Comparison of ENCODE assay signal across 21 cellular contexts in genomic region chr14:89797148-89797547, GRCh38.
"Had no signal": no experiment of that assay in that cellular context is flagged by ENCODE, and none has a peak within 500 bp of the region (broad histone marks: within the 10 kb centered on the region; RNA-seq: fewer than 3 reads in every experiment).

No MANE protein-coding gene starts in this region.

- DNase-seq: effector memory CD4-positive, alpha-beta T cell; heart left ventricle; hippocampal formation; left colon; left ventricle myocardium superior; mesenchymal stem cell; midbrain; naive B cell; occipital lobe; pancreas; right cardiac atrium; stimulated activated CD4-positive, alpha-beta T cell treated with anti-CD3 and anti-CD28 coated beads, Interleukin-2, amount 100 ng/mL, for 48 hours; stimulated activated naive CD4-positive, alpha-beta T cell treated with Interleukin-2 at 50 U/mL for 16 hours; trophoblast cell had no signal

- FAIRE-seq: endometrium, frontal cortex, pancreas had no signal

- H3K4me2 ChIP-seq: smooth muscle cell had no signal

- H3K4me3 Mint-ChIP-seq: naive B cell, nephron had no signal

- H3K9me3 Mint-ChIP-seq: naive B cell, nephron had no signal

- H3K27me3 Mint-ChIP-seq: naive B cell, progenitor cell of endocrine pancreas had no signal

- H3K27ac ChIP-seq: heart left ventricle, pancreas had no signal

- H3K4me1 Mint-ChIP-seq: naive B cell had no signal

- H3K36me3 ChIP-seq: heart left ventricle, pancreas had no signal

- H3K27me3 ChIP-seq: heart left ventricle, pancreas had no signal

- H3K4me1 ChIP-seq: pancreas had no signal

- H3K4me3 ChIP-seq: heart left ventricle, lung, pancreas, smooth muscle cell had no signal

- H3K9me3 ChIP-seq: heart left ventricle, pancreas had no signal

- H3K27ac Mint-ChIP-seq: naive B cell, nephron, progenitor cell of endocrine pancreas had no signal

- ATAC-seq: esophagus mucosa, heart left ventricle, left colon, left ventricle myocardium superior, pancreas, right cardiac atrium had no signal
